ENCODE assay signal across 2 cellular contexts in the genomic region with DNA sequence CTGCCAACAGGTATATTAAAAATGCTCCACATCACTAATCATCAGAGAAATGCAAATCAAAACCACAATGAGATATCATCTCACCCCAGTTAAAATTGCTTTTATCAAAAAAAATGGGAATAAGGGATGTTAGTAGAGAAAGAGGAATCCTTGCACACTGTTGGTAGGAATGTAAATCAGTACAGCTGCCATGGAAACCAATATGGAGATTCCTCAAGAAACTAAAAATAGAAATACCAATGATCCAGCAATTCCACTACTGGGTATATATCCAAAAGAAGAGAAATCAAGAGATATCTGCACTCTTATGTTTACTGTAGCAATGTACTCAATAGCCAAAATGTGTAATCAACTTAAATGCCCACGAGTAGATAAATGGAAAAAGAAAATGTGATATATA.
TF ChIP-seq lines count a peak whose summit lies in the region.

No MANE protein-coding gene starts in this region.

TF ChIP-seq in SK-N-SH treated with all-trans-retinoic acid at 6 μM for 48 hours, 23 proteins besides CTCF, POLR2A, EP300 and RAD21 (continued from another document):
- no peak for TF ChIP-seq PATZ1 (CRISPR knock-in tag; IDR thresholded peaks at IDR 0.05; ENCODE audit: borderline replicate concordance)
- no peak for TF ChIP-seq POU6F1 (CRISPR knock-in tag; IDR thresholded peaks at IDR 0.05; ENCODE audit: borderline replicate concordance, low read depth)
- no peak for TF ChIP-seq SNAI2 (CRISPR knock-in tag; IDR thresholded peaks at IDR 0.05)
- TF ChIP-seq ZFP3 (CRISPR knock-in tag; IDR thresholded peaks at IDR 0.05): no peak
- no peak for TF ChIP-seq ZNF565 (CRISPR knock-in tag; conservative IDR thresholded peaks at IDR 0.05; ENCODE audit: low read depth)
- TF ChIP-seq CREB5 (CRISPR knock-in tag; IDR thresholded peaks at IDR 0.05; ENCODE audit: low read depth): no peak
- no peak for TF ChIP-seq ESRRG (CRISPR knock-in tag; IDR thresholded peaks at IDR 0.05)
- no peak for TF ChIP-seq CSDC2 (CRISPR knock-in tag; IDR thresholded peaks at IDR 0.05)
- TF ChIP-seq PPARA (CRISPR knock-in tag; IDR thresholded peaks at IDR 0.05; ENCODE audit: borderline replicate concordance): no peak
- TF ChIP-seq ISL1 (CRISPR knock-in tag; IDR thresholded peaks at IDR 0.05): no peak
- no peak for TF ChIP-seq ARNTL (CRISPR knock-in tag; IDR thresholded peaks at IDR 0.05; ENCODE audit: borderline replicate concordance, low read depth)
- TF ChIP-seq OSR1 (CRISPR knock-in tag; IDR thresholded peaks at IDR 0.05): no peak
- no peak for TF ChIP-seq BACH2 (CRISPR knock-in tag; IDR thresholded peaks at IDR 0.05; ENCODE audit: borderline replicate concordance)
- no peak for TF ChIP-seq CSRNP3 (CRISPR knock-in tag; IDR thresholded peaks at IDR 0.05)
- no peak for TF ChIP-seq TOX (CRISPR knock-in tag; IDR thresholded peaks at IDR 0.05; ENCODE audit: borderline replicate concordance)

TF ChIP-seq in SK-N-SH, 30 proteins besides CTCF, POLR2A, EP300 and RAD21 (continued from another document):
- TF ChIP-seq USF2 (IDR thresholded peaks at IDR 0.05; ENCODE audit: borderline replicate concordance, low read depth, low read length) (no peak), MXI1 (IDR thresholded peaks at IDR 0.05; ENCODE audit: low read depth, low read length) (no peak), ZBTB33 (IDR thresholded peaks at IDR 0.05; ENCODE audit: borderline replicate concordance, low read depth) (no peak)
- TF ChIP-seq, protein P1, sequence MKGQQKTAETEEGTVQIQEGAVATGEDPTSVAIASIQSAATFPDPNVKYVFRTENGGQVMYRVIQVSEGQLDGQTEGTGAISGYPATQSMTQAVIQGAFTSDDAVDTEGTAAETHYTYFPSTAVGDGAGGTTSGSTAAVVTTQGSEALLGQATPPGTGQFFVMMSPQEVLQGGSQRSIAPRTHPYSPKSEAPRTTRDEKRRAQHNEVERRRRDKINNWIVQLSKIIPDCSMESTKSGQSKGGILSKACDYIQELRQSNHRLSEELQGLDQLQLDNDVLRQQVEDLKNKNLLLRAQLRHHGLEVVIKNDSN (IDR thresholded peaks at IDR 0.05; ENCODE audit: borderline replicate concordance, low read depth): no peak
